Comparison of ENCODE assay signal across 18 cellular contexts in genomic region chr1:209484429-209484828, GRCh38.
A peak's percentile ranks its signal among the peaks of the same experiment; 100 is the strongest.
DNase-seq lines count a peak whose midpoint lies in the region; TF ChIP-seq lines count a peak whose summit lies in the region.
"Had no signal": no experiment of that assay in that cellular context is flagged by ENCODE, and none has a peak within 500 bp of the region (broad histone marks: within the 10 kb centered on the region; RNA-seq: fewer than 3 reads in every experiment).

No MANE protein-coding gene starts in this region.

- H3K36me3 ChIP-seq in breast epithelium, result no peaks in the 10 kb centered on the region
- no peaks in the 10 kb centered on the region for H3K36me3 ChIP-seq in CD4-positive, alpha-beta memory T cell (ENCODE audit: insufficient read depth, low read length)
- no peaks in the 10 kb centered on the region for H3K36me3 ChIP-seq in hepatocyte (replicated peaks; ENCODE audit: insufficient read depth, low read depth)
- H3K36me3 ChIP-seq: HAP-1 had no signal

- CTCF ChIA-PET in MCF 10A (lab: Yijun Ruan, JAX), result interaction anchor here (0.6 to 15.2 kb wide), 16 partner anchors 8 to 486 kb away, joined by 3 to 243 read pairs (median 11); no protein-coding TSS in a partner anchor
- CTCF ChIA-PET in CD4-positive, alpha-beta memory T cell (lab: Charles Lee; ENCODE audit: partially characterized antibody), result no interaction called here

- no TSS peak for BruUV-seq in MCF 10A (replicated peaks; lab: Mats Ljungman, UMichigan)

- no peak overlapping the region for H3K4me3 ChIP-seq in breast epithelium
- no peak overlapping the region for H3K4me3 ChIP-seq in CD4-positive, alpha-beta memory T cell (ENCODE audit: low read length in 2 of 2)
- H3K4me3 ChIP-seq in hepatocyte, result no peak overlapping the region
- H3K4me3 ChIP-seq: HAP-1 had no signal

- no peaks in the 10 kb centered on the region for H3K27me3 Mint-ChIP-seq in MCF 10A (ENCODE audit: insufficient read depth, unreplicated experiment)
- H3K27me3 Mint-ChIP-seq in CD4-positive, alpha-beta memory T cell, result peaks cover 0 to 2% of the 10 kb centered on the region in 2 donors
- H3K27me3 Mint-ChIP-seq: T-helper 17 cell had no signal

- no peaks in the 10 kb centered on the region for H4K20me1 ChIP-seq in hepatocyte (ENCODE audit: insufficient read depth, poor library complexity, severe bottlenecking)

- DNase-seq in MCF 10A (ENCODE audit: unreplicated experiment) (no peak), breast epithelium (ENCODE audit: low spot score in 2 of 2) (no peak), NCI-H345 (lab: John Stamatoyannopoulos, UW) (peak; percentile 80), epithelial cell of prostate (ENCODE audit: low read depth, low spot score) (no peak), hepatocyte (ENCODE audit: low spot score) (no peak), SW480 (ENCODE audit: low spot score) (no peak)
- DNase-seq in CD4-positive, alpha-beta memory T cell, result no peak
- DNase-seq: ACHN; AML-193; DND-41; Kasumi-1; NCI-H510A treated with DMSO at 0.1 percent for 48 hours; NK-92 treated with Interleukin-12 subunit alpha and Interleukin-12 subunit beta, amount 100 ng/mL, for 24 hours; SIG-M5; T-helper 17 cell had no signal

- H3K27me3 ChIP-seq in breast epithelium (no peaks in the 10 kb centered on the region), hepatocyte (no peaks in the 10 kb centered on the region)
- H3K27me3 ChIP-seq in CD4-positive, alpha-beta memory T cell (ENCODE audit: insufficient read depth, low read length), result no peaks in the 10 kb centered on the region

- peaks cover 35% of the 10 kb centered on the region for H3K4me1 Mint-ChIP-seq in MCF 10A (ENCODE audit: insufficient read depth, unreplicated experiment)
- H3K4me1 Mint-ChIP-seq in CD4-positive, alpha-beta memory T cell, result peaks cover 14 to 25% (median 16%) of the 10 kb centered on the region in 4 donors
- H3K4me1 Mint-ChIP-seq: CD14-positive monocyte had no signal

- no peak for TF ChIP-seq POLR2A in breast epithelium (IDR thresholded peaks at IDR 0.05)

- H3K27ac ChIP-seq in breast epithelium (no peak overlapping the region), epithelial cell of prostate (peak overlapping the region; percentile 56), hepatocyte (no peak overlapping the region)
- H3K27ac ChIP-seq in CD4-positive, alpha-beta memory T cell (ENCODE audit: low read depth, low read length), result no peak overlapping the region

- H3K9me2 ChIP-seq in hepatocyte (replicated peaks; ENCODE audit: insufficient read depth), result no peaks in the 10 kb centered on the region

- H3K36me3 Mint-ChIP-seq in MCF 10A (ENCODE audit: insufficient read depth, unreplicated experiment), result no peaks in the 10 kb centered on the region
- H3K36me3 Mint-ChIP-seq in CD4-positive, alpha-beta memory T cell, result no peaks in the 10 kb centered on the region
- H3K36me3 Mint-ChIP-seq: CD14-positive monocyte, IgD-negative memory B cell had no signal

- intact Hi-C loops in MCF 10A (cut with micrococcal nuclease) (no loop called here), breast epithelium (cut with DNase I; ENCODE audit: low total_unique reads) (no loop called here)
- intact Hi-C loops in CD4-positive, alpha-beta memory T cell (cut with micrococcal nuclease), result no loop called here

- H3K4me1 ChIP-seq in breast epithelium, result no peaks in the 10 kb centered on the region
- peaks cover 20% of the 10 kb centered on the region for H3K4me1 ChIP-seq in CD4-positive, alpha-beta memory T cell (ENCODE audit: insufficient read depth, low read length)
- no peaks in the 10 kb centered on the region for H3K4me1 ChIP-seq in hepatocyte (ENCODE audit: insufficient read depth)
- H3K4me1 ChIP-seq: HAP-1 had no signal

- TF ChIP-seq CTCF in MCF 10A (IDR thresholded peaks at IDR 0.05; ENCODE audit: unreplicated experiment) (no peak), breast epithelium (IDR thresholded peaks at IDR 0.05) (no peak), hepatocyte (IDR thresholded peaks at IDR 0.05; ENCODE audit: poor library complexity) (no peak)

- H3K79me2 ChIP-seq in hepatocyte, result no peaks in the 10 kb centered on the region

- POLR2A ChIA-PET in MCF 10A (lab: Yijun Ruan, JAX), result interaction anchor here (0.9 to 10.6 kb wide), 27 partner anchors 8 to 255 kb away, joined by 3 to 391 read pairs (median 8); no protein-coding TSS in a partner anchor
- POLR2A ChIA-PET in CD4-positive, alpha-beta memory T cell (lab: Charles Lee; ENCODE audit: partially characterized antibody), result no interaction called here

- no peaks in the 10 kb centered on the region for H3K9me3 ChIP-seq in breast epithelium
- H3K9me3 ChIP-seq in CD4-positive, alpha-beta memory T cell (ENCODE audit: control insufficient read depth in 1 of 2, low read length in 2 of 2), result no peaks in the 10 kb centered on the region
- no peaks in the 10 kb centered on the region for H3K9me3 ChIP-seq in hepatocyte (ENCODE audit: low read depth)
- H3K9me3 ChIP-seq: HAP-1 had no signal

- H3K27ac Mint-ChIP-seq in MCF 10A (ENCODE audit: low read depth, unreplicated experiment), result peak overlapping the region; percentile 25
- no peak overlapping the region for H3K27ac Mint-ChIP-seq in CD4-positive, alpha-beta memory T cell
- H3K27ac Mint-ChIP-seq: CD14-positive monocyte, IgD-negative memory B cell, T-helper 17 cell had no signal

- no peak overlapping the region for H3K4me2 ChIP-seq in hepatocyte

- H3K9me3 Mint-ChIP-seq in MCF 10A (ENCODE audit: unreplicated experiment), result peaks cover 10% of the 10 kb centered on the region
- H3K9me3 Mint-ChIP-seq in CD4-positive, alpha-beta memory T cell, result peaks cover 0 to 2% (median 0%) of the 10 kb centered on the region in 8 donors
- H3K9me3 Mint-ChIP-seq: IgD-negative memory B cell had no signal

- H3K4me3 Mint-ChIP-seq in MCF 10A (ENCODE audit: unreplicated experiment), result no peak overlapping the region
- H3K4me3 Mint-ChIP-seq in CD4-positive, alpha-beta memory T cell, result no peak overlapping the region
- H3K4me3 Mint-ChIP-seq: CD14-positive monocyte, IgD-negative memory B cell, T-helper 17 cell had no signal

- H2AFZ ChIP-seq in hepatocyte, result no peak overlapping the region
